In the genomic region with DNA sequence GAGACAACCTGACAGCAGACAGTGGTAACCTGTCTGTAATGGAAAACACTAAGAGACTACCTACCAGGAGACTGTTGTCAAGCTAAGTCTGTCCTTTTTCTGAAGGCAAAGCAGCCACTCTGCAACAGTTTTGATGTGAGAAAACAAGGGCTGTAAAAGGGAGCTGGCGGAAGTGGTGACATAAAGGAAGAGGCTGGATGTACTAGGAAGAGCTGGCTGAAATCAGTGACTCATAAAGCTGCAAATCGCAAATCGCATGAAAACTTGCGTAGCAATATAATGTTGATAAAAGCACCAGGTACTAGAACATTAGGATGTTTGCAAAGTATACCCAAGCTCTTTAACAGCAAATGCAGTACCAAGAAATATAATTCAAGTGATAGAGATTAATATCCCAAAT, we compare ENCODE assay signal across 9 cellular contexts. TPM values are rescaled to one million over a fixed set of nuclear protein-coding genes. Genes with fewer than 3 reads are reported as not detected.
DNase-seq lines count a peak whose midpoint lies in the region; TF ChIP-seq lines count a peak whose summit lies in the region.
"Had no signal": no experiment of that assay in that cellular context is flagged by ENCODE, and none has a peak within 500 bp of the region (broad histone marks: within the 10 kb centered on the region; RNA-seq: fewer than 3 reads in every experiment).

No MANE protein-coding gene starts in this region.

- H2AFZ ChIP-seq in OCI-LY1 (ENCODE audit: low read length), result no peak overlapping the region

- no peak for TF ChIP-seq CTCF in GM12865 (IDR thresholded peaks at IDR 0.05; ENCODE audit: insufficient read depth, low read depth, low read length, missing control alignments)
- no peak for TF ChIP-seq CTCF in OCI-LY1 (IDR thresholded peaks at IDR 0.05; ENCODE audit: low read length)
- no peak for TF ChIP-seq CTCF in osteocyte (IDR thresholded peaks at IDR 0.05)

- H3K27me3 ChIP-seq in OCI-LY1 (ENCODE audit: insufficient read depth, low read length), result no peaks in the 10 kb centered on the region

- H3K9me2 ChIP-seq in OCI-LY1 (ENCODE audit: low read depth, low read length), result no peaks in the 10 kb centered on the region

- no peak overlapping the region for H3K27ac Mint-ChIP-seq in osteocyte (ENCODE audit: unreplicated experiment)

- H3K79me2 ChIP-seq in OCI-LY1 (ENCODE audit: insufficient read depth, low read length), result peaks cover 59% of the 10 kb centered on the region

- H3K36me3 Mint-ChIP-seq in osteocyte (ENCODE audit: unreplicated experiment), result peaks cover 11% of the 10 kb centered on the region

- H3F3A ChIP-seq in OCI-LY1 (ENCODE audit: insufficient read depth, low read length), result no peaks in the 10 kb centered on the region

- no peak overlapping the region for H3K27ac ChIP-seq in OCI-LY1 (ENCODE audit: low read depth, low read length, poor library complexity, severe bottlenecking)

- peaks cover 25% of the 10 kb centered on the region for H3K4me1 Mint-ChIP-seq in osteocyte (ENCODE audit: unreplicated experiment)

- H3K9me3 ChIP-seq in OCI-LY1 (ENCODE audit: low read length), result no peaks in the 10 kb centered on the region

- H3K36me3 ChIP-seq in OCI-LY1 (ENCODE audit: insufficient read depth, low read length), result peaks cover 54% of the 10 kb centered on the region

- H3K4me1 ChIP-seq in OCI-LY1 (ENCODE audit: insufficient read depth, low read length, severe bottlenecking), result peaks cover 31% of the 10 kb centered on the region

- H3K4me2 ChIP-seq in OCI-LY1 (ENCODE audit: low read length), result peak overlapping the region; percentile 98

- peak overlapping the region; percentile 96 for H3K4me3 Mint-ChIP-seq in osteocyte (ENCODE audit: unreplicated experiment)

- DNase-seq in GM12865 (ENCODE audit: low read depth) (no peak), dermis blood vessel endothelial cell (peak; percentile 76), osteocyte (ENCODE audit: extremely low spot score, unreplicated experiment) (no peak), NCI-H82 treated with DMSO at 0.1 percent for 48 hours (lab: John Stamatoyannopoulos, UW; ENCODE audit: unreplicated experiment) (no peak), NCI-H2107 treated with DMSO at 0.1 percent for 48 hours (lab: John Stamatoyannopoulos, UW; ENCODE audit: unreplicated experiment) (no peak)
- DNase-seq in stimulated activated CD4-positive, alpha-beta T cell treated with anti-CD3 and anti-CD28 coated beads, Interleukin-12 subunit alpha, Interleukin-12 subunit beta, amount 100 ng/mL, for 4 hours, result no peak
- DNase-seq: right cardiac atrium, SW 1271 had no signal

- H3K9me3 Mint-ChIP-seq in osteocyte (ENCODE audit: unreplicated experiment), result no peaks in the 10 kb centered on the region

- H4K20me1 ChIP-seq in OCI-LY1 (ENCODE audit: insufficient read depth, low read length), result no peaks in the 10 kb centered on the region

- no peaks in the 10 kb centered on the region for H3K27me3 Mint-ChIP-seq in osteocyte (ENCODE audit: unreplicated experiment)

- peak overlapping the region; percentile 95 for H3K4me3 ChIP-seq in GM12865 (ENCODE audit: low read depth, low read length)
- H3K4me3 ChIP-seq in OCI-LY1 (ENCODE audit: low read depth, low read length, poor library complexity, severe bottlenecking), result peak overlapping the region; percentile 88

- peak overlapping the region; percentile 86; the same call in 1 of the 2 replicates for H3K9ac ChIP-seq in OCI-LY1 (ENCODE audit: low read length)

RNA-seq across cellular contexts. Expression of a gene that starts 1.4 kb away (rescaled TPM):
- total RNA-seq in dermis blood vessel endothelial cell, result 64.5 and 80.0 TPM in 2 replicates
- 48.7 and 50.1 TPM in 2 replicates for total RNA-seq in osteocyte

RNA-seq across cellular contexts. Expression of a gene that starts 1.8 kb away (rescaled TPM):
- total RNA-seq in dermis blood vessel endothelial cell (13.2 and 14.1 TPM in 2 replicates), osteocyte (25.0 and 28.5 TPM in 2 replicates)
